ENCODE assay signal across 1 cellular context in the genomic region with DNA sequence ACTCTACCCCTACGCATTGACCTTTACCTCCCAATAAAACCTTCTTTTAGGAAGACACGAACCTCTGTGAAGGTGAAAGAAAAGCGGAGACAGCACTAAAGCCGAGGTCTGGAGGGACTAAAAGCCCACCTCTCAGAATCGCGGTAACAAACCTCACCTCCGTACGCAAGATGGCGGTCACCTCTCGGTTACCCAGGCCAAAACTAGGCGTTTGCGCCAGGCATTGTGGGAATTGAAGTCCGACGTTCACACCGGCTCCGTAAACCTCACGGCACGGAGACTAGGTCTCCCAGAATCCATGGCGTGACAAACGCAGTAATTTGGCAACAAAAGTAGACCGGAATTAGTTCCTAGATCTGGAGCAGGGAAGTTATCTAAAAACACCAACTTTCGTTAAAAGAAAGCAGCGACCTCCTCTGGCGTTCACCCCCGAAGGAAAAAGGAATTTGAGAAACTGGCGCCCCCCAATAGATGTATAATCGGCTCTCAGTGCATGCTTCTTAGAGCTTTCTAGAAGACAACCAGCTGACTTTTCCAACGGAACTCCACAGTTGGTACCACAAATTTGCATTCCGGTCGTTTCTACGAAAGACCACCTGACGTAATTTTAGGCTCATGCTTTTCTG.
TF ChIP-seq lines count a peak whose summit lies in the region.

N4BP2L2 (minus strand) TSS at position 175 of the 626 bp plus-strand sequence. CDS start 1,768 bp downstream, outside the sequence.

TF ChIP-seq in HEK293, 187 proteins besides CTCF, POLR2A, EP300 and RAD21 (continued from another document and continues in another):
- TF ChIP-seq ZBTB6 (tag by site-specific recombination; IDR thresholded peaks at IDR 0.05): no peak
- no peak for TF ChIP-seq ZNF16 (tag by site-specific recombination; IDR thresholded peaks at IDR 0.05; ENCODE audit: low read depth)
- no peak for TF ChIP-seq ZNF585B (tag by site-specific recombination; IDR thresholded peaks at IDR 0.05)
- no peak for TF ChIP-seq ZNF148 (tag by site-specific recombination; IDR thresholded peaks at IDR 0.05; ENCODE audit: borderline replicate concordance)
- 0 out of 2 replicates have a peak, but pooled peaks have one; percentile 36 for TF ChIP-seq KLF7 (tag by site-specific recombination; IDR thresholded peaks at IDR 0.05; ENCODE audit: borderline replicate concordance)
- TF ChIP-seq ZNF645 (tag by site-specific recombination; IDR thresholded peaks at IDR 0.05): no peak
- TF ChIP-seq ZNF561 (tag by site-specific recombination; IDR thresholded peaks at IDR 0.05; ENCODE audit: borderline replicate concordance): no peak
- peak; percentile 100 for TF ChIP-seq ZNF133 (tag by site-specific recombination; IDR thresholded peaks at IDR 0.05)
- TF ChIP-seq ZNF398 (tag by site-specific recombination; IDR thresholded peaks at IDR 0.05): no peak
- TF ChIP-seq ZNF660 (tag by site-specific recombination; IDR thresholded peaks at IDR 0.05): peak; percentile 46; the same call in 1 of the 2 replicates
- peak; percentile 85 for TF ChIP-seq YY1 (tag by site-specific recombination; IDR thresholded peaks at IDR 0.05)
- no peak for TF ChIP-seq ZNF184 (tag by site-specific recombination; IDR thresholded peaks at IDR 0.05)
- TF ChIP-seq, protein P1, sequence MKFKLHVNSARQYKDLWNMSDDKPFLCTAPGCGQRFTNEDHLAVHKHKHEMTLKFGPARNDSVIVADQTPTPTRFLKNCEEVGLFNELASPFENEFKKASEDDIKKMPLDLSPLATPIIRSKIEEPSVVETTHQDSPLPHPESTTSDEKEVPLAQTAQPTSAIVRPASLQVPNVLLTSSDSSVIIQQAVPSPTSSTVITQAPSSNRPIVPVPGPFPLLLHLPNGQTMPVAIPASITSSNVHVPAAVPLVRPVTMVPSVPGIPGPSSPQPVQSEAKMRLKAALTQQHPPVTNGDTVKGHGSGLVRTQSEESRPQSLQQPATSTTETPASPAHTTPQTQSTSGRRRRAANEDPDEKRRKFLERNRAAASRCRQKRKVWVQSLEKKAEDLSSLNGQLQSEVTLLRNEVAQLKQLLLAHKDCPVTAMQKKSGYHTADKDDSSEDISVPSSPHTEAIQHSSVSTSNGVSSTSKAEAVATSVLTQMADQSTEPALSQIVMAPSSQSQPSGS (tag by site-specific recombination; IDR thresholded peaks at IDR 0.05; ENCODE audit: low read depth): peak; percentile 38; the same call in 1 of the 2 replicates
- no peak for TF ChIP-seq ZNF248 (tag by site-specific recombination; IDR thresholded peaks at IDR 0.05)
- 0 out of 2 replicates have a peak, but pooled peaks have one; percentile 27 for TF ChIP-seq ZNF558 (tag by site-specific recombination; IDR thresholded peaks at IDR 0.05)
- TF ChIP-seq KLF1 (tag by site-specific recombination; IDR thresholded peaks at IDR 0.05): no peak
- no peak for TF ChIP-seq ZNF354C (tag by site-specific recombination; IDR thresholded peaks at IDR 0.05; ENCODE audit: borderline replicate concordance, low read depth)
- no peak for TF ChIP-seq GFI1B (tag by site-specific recombination; IDR thresholded peaks at IDR 0.05)
- TF ChIP-seq ZNF548 (tag by site-specific recombination; IDR thresholded peaks at IDR 0.05): no peak
- TF ChIP-seq ZNF211 (tag by site-specific recombination; IDR thresholded peaks at IDR 0.05; ENCODE audit: low read depth): no peak
- TF ChIP-seq ZNF610 (tag by site-specific recombination; IDR thresholded peaks at IDR 0.05; ENCODE audit: borderline replicate concordance): no peak
- TF ChIP-seq IKZF3 (tag by site-specific recombination; IDR thresholded peaks at IDR 0.05): peak; percentile 95
- no peak; the same call in 1 of the 2 replicates for TF ChIP-seq ZFP37 (tag by site-specific recombination; IDR thresholded peaks at IDR 0.05)
- TF ChIP-seq HIC1 (tag by site-specific recombination; IDR thresholded peaks at IDR 0.05): no peak
- no peak for TF ChIP-seq ZNF704 (tag by site-specific recombination; IDR thresholded peaks at IDR 0.05)
- no peak for TF ChIP-seq ZNF473 (tag by site-specific recombination; IDR thresholded peaks at IDR 0.05)
- no peak for TF ChIP-seq ZNF202 (tag by site-specific recombination; IDR thresholded peaks at IDR 0.05; ENCODE audit: borderline replicate concordance)
- TF ChIP-seq GLIS1 (tag by site-specific recombination; IDR thresholded peaks at IDR 0.05): no peak
- no peak for TF ChIP-seq ZNF221 (tag by site-specific recombination; IDR thresholded peaks at IDR 0.05; ENCODE audit: borderline replicate concordance)
- no peak for TF ChIP-seq ZNF302 (tag by site-specific recombination; IDR thresholded peaks at IDR 0.05; ENCODE audit: low read depth)
- TF ChIP-seq MEIS1 (CRISPR knock-in tag; IDR thresholded peaks at IDR 0.05; ENCODE audit: borderline replicate concordance): no peak
- TF ChIP-seq ZNF664 (tag by site-specific recombination; IDR thresholded peaks at IDR 0.05): no peak
- TF ChIP-seq ZNF214 (tag by site-specific recombination; IDR thresholded peaks at IDR 0.05; ENCODE audit: borderline replicate concordance): no peak
- TF ChIP-seq ZNF433 (tag by site-specific recombination; IDR thresholded peaks at IDR 0.05; ENCODE audit: low read depth): no peak
- no peak for TF ChIP-seq ZNF23 (tag by site-specific recombination; IDR thresholded peaks at IDR 0.05; ENCODE audit: borderline replicate concordance)
- TF ChIP-seq SCRT1 (tag by site-specific recombination; IDR thresholded peaks at IDR 0.05; ENCODE audit: borderline replicate concordance): no peak
- TF ChIP-seq ZBTB26 (tag by site-specific recombination; optimal IDR thresholded peaks at IDR 0.05): no peak
- peak; percentile 73 for TF ChIP-seq YY2 (tag by site-specific recombination; IDR thresholded peaks at IDR 0.05)
- no peak for TF ChIP-seq SP7 (tag by site-specific recombination; IDR thresholded peaks at IDR 0.05)
- no peak for TF ChIP-seq MZF1 (tag by site-specific recombination; IDR thresholded peaks at IDR 0.05; ENCODE audit: borderline replicate concordance)
- TF ChIP-seq ZNF596 (tag by site-specific recombination; IDR thresholded peaks at IDR 0.05): no peak
- TF ChIP-seq ELK4 (IDR thresholded peaks at IDR 0.05; ENCODE audit: borderline replicate concordance, low read depth, low read length): no peak
- TF ChIP-seq ZNF37A (tag by site-specific recombination; IDR thresholded peaks at IDR 0.05): no peak
